Comparison of ENCODE assay signal across 19 cellular contexts in the genomic region with DNA sequence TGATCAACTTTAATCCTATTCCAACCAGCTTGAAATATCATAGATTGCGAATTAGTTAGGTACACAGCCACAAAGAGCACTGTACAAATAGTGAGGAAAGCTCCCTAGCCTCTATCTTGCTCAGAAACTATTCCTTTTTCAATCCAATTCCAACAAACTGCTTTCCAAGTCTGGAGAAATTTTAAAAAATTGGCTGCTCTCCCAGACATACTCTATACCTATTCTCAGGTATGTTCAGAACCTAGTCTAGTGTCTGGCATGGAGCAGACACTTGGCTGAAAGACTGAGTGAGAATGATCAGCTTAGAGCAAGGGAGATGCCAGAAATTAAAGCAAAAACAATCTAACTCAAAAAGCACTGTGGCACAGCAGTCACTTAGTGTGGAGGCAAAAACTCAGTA.
DNase-seq lines count a peak whose midpoint lies in the region; ATAC-seq, FAIRE-seq and TF ChIP-seq lines count a peak whose summit lies in the region.
"Had no signal": no experiment of that assay in that cellular context is flagged by ENCODE, and none has a peak within 500 bp of the region (broad histone marks: within the 10 kb centered on the region; RNA-seq: fewer than 3 reads in every experiment).

No MANE protein-coding gene starts in this region.

- FAIRE-seq in HepG2 (lab: Jason Lieb, UNC), result no peak
- FAIRE-seq: HTR-8/SVneo had no signal

- TF ChIP-seq EP300 in HepG2 (IDR thresholded peaks at IDR 0.05; ENCODE audit: low read depth in 2 of 2, low read length in 2 of 2), result no peak
- no peak for TF ChIP-seq EP300 in HepG2 (CRISPR knock-in tag; IDR thresholded peaks at IDR 0.05; ENCODE audit: borderline replicate concordance)
- TF ChIP-seq EP300 in gastroesophageal sphincter (IDR thresholded peaks at IDR 0.05), result no peak

- no TSS peak for BruUV-seq in HepG2 (replicated peaks; lab: Mats Ljungman, UMichigan)

- no peak for TF ChIP-seq POLR2A in right lobe of liver (IDR thresholded peaks at IDR 0.05)
- no peak for TF ChIP-seq POLR2A in HepG2 (IDR thresholded peaks at IDR 0.05; ENCODE audit: insufficient read depth in 1 of 2, low read depth in 2 of 2, low read length in 2 of 2)
- TF ChIP-seq POLR2A in thyroid gland (IDR thresholded peaks at IDR 0.05), result no peak
- TF ChIP-seq POLR2A in gastroesophageal sphincter (IDR thresholded peaks at IDR 0.05), result no peak

- no peak overlapping the region for H3K4me2 ChIP-seq in HepG2 (ENCODE audit: low read depth, low read length)
- H3K4me2 ChIP-seq: GM23338 had no signal

- TF ChIP-seq RAD21 in HepG2 (CRISPR knock-in tag; IDR thresholded peaks at IDR 0.05), result no peak

- H4K20me1 ChIP-seq in HepG2 (ENCODE audit: insufficient read depth, low read length), result no peaks in the 10 kb centered on the region

- H3K4me3 ChIP-seq in right lobe of liver (no peak overlapping the region), HepG2 (replicated peaks in 1 of 3; ENCODE audit: insufficient read depth in 1 of 3, low read depth in 2 of 3, low read length in 3 of 3) (no peak overlapping the region), thyroid gland (replicated peaks in 1 of 3) (no peak overlapping the region), gastroesophageal sphincter (no peak overlapping the region)
- H3K4me3 ChIP-seq: GM23338 had no signal

- no peaks in the 10 kb centered on the region for H3K9me3 ChIP-seq in right lobe of liver
- H3K9me3 ChIP-seq in HepG2 (ENCODE audit: low read length), result no peaks in the 10 kb centered on the region
- H3K9me3 ChIP-seq in thyroid gland, result no peaks in the 10 kb centered on the region
- H3K9me3 ChIP-seq in gastroesophageal sphincter, result no peaks in the 10 kb centered on the region
- H3K9me3 ChIP-seq: BE2C, Caco-2 had no signal

- H3K4me1 ChIP-seq in right lobe of liver, result peaks cover 0 to 7% (median 3%) of the 10 kb centered on the region in 4 donors
- H3K4me1 ChIP-seq in HepG2 (ENCODE audit: insufficient read depth, low read length), result no peaks in the 10 kb centered on the region
- H3K4me1 ChIP-seq in thyroid gland, result peaks cover 8 to 13% of the 10 kb centered on the region in 2 donors
- H3K4me1 ChIP-seq in gastroesophageal sphincter, result no peaks in the 10 kb centered on the region

- in situ Hi-C loops in HepG2 (cut with HindIII; ENCODE audit: extremely low pct_ligation_motif_present, low pct_unique_long_range_greater_than_20kb), result no loop called here

- H2AFZ ChIP-seq in HepG2 (ENCODE audit: low read length), result no peak overlapping the region
- H2AFZ ChIP-seq: GM23338 had no signal

- 36% methylated on average over 1 of the region's 1 CpG for WGBS in right lobe of liver (ENCODE audit: insufficient coverage, low coverage, low lambda C conversion rate, missing lambda C conversion rate)
- 100% methylated on average over 1 of the region's 1 CpG for WGBS in HepG2 (ENCODE audit: low lambda C conversion rate)
- 30 to 76% methylated on average over 1 of the region's 1 CpG for WGBS in thyroid gland, 2 donors
- 92 to 93% methylated on average over 1 of the region's 1 CpG for WGBS in gastroesophageal sphincter (ENCODE audit: low coverage in 1 of 2), 2 donors

- no peaks in the 10 kb centered on the region for H3K79me2 ChIP-seq in HepG2 (ENCODE audit: insufficient read depth, low read length)

- no peak overlapping the region for H3K27ac ChIP-seq in right lobe of liver
- no peak overlapping the region for H3K27ac ChIP-seq in HepG2 (ENCODE audit: extremely low read length, insufficient read depth, low read length)
- peak overlapping the region in 1 of 3 donors; percentile 13 for H3K27ac ChIP-seq in thyroid gland
- H3K27ac ChIP-seq in gastroesophageal sphincter, result no peak overlapping the region

- POLR2A ChIA-PET in HepG2 (lab: Yijun Ruan, JAX), result no interaction called here

- H3K27me3 ChIP-seq in right lobe of liver (no peaks in the 10 kb centered on the region), HepG2 (ENCODE audit: control insufficient read depth in 1 of 2, insufficient read depth in 2 of 2, low read length in 2 of 2) (no peaks in the 10 kb centered on the region), thyroid gland (no peaks in the 10 kb centered on the region), gastroesophageal sphincter (no peaks in the 10 kb centered on the region)
- H3K27me3 ChIP-seq: BE2C had no signal

- ATAC-seq in right lobe of liver, result peak; percentile 17 to 75 (median 66)
- ATAC-seq in HepG2, result no peak
- ATAC-seq in left lobe of liver, result peak; percentile 92
- no peak for ATAC-seq in gastroesophageal sphincter
- ATAC-seq: GM23338, HCT116 had no signal

- no peak for DNase-seq in right lobe of liver
- no peak for DNase-seq in HepG2 (ENCODE audit: low spot score)
- no peak for DNase-seq in left lobe of liver (ENCODE audit: low spot score)
- peak; percentile 53 to 59 for DNase-seq in thyroid gland
- DNase-seq in activated CD8-positive, alpha-beta memory T cell treated with anti-CD3 and anti-CD28 coated beads, Interleukin-2, amount 50 U/mL, for 4 hours, result no peak
- DNase-seq: ACHN; BE2C; C1 segment of cervical spinal cord; Caco-2; CD4-positive, CD25-positive, alpha-beta regulatory T cell; DMS153; DMS79 treated with DMSO at 0.1 percent for 48 hours; GF-D8; H7; HFFc6 had no signal

- H3K36me3 ChIP-seq in right lobe of liver, result no peaks in the 10 kb centered on the region
- H3K36me3 ChIP-seq in HepG2 (replicated peaks in 1 of 2; ENCODE audit: control insufficient read depth in 1 of 2, insufficient read depth in 2 of 2, low read length in 2 of 2), result no peaks in the 10 kb centered on the region
- H3K36me3 ChIP-seq in thyroid gland, result no peaks in the 10 kb centered on the region
- H3K36me3 ChIP-seq in gastroesophageal sphincter, result no peaks in the 10 kb centered on the region
- H3K36me3 ChIP-seq: BE2C had no signal

- intact Hi-C loops in right lobe of liver (cut with DNase I), result no loop called here
- intact Hi-C loops in HepG2 (cut with micrococcal nuclease; ENCODE audit: unreplicated experiment), result no loop called here
- intact Hi-C loops in thyroid gland (cut with DNase I), result no loop called here

- TF ChIP-seq CTCF in right lobe of liver (IDR thresholded peaks at IDR 0.05) (no peak), HepG2 (CRISPR knock-in tag; IDR thresholded peaks at IDR 0.05) (no peak), thyroid gland (IDR thresholded peaks at IDR 0.05) (no peak), gastroesophageal sphincter (IDR thresholded peaks at IDR 0.05) (no peak)

- CTCF ChIA-PET in HepG2 (lab: Yijun Ruan, JAX; ENCODE audit: low intra/inter-chr PET ratio, low total read pairs), result no interaction called here

- no peak overlapping the region for H3K9ac ChIP-seq in HepG2 (ENCODE audit: insufficient read depth, low read depth, low read length)

TF ChIP-seq in HepG2, 621 proteins besides CTCF, POLR2A, EP300 and RAD21 (continues in another document):
- no peak for TF ChIP-seq MBD4 (IDR thresholded peaks at IDR 0.05; ENCODE audit: borderline replicate concordance, low read length)
- TF ChIP-seq, protein P1, sequence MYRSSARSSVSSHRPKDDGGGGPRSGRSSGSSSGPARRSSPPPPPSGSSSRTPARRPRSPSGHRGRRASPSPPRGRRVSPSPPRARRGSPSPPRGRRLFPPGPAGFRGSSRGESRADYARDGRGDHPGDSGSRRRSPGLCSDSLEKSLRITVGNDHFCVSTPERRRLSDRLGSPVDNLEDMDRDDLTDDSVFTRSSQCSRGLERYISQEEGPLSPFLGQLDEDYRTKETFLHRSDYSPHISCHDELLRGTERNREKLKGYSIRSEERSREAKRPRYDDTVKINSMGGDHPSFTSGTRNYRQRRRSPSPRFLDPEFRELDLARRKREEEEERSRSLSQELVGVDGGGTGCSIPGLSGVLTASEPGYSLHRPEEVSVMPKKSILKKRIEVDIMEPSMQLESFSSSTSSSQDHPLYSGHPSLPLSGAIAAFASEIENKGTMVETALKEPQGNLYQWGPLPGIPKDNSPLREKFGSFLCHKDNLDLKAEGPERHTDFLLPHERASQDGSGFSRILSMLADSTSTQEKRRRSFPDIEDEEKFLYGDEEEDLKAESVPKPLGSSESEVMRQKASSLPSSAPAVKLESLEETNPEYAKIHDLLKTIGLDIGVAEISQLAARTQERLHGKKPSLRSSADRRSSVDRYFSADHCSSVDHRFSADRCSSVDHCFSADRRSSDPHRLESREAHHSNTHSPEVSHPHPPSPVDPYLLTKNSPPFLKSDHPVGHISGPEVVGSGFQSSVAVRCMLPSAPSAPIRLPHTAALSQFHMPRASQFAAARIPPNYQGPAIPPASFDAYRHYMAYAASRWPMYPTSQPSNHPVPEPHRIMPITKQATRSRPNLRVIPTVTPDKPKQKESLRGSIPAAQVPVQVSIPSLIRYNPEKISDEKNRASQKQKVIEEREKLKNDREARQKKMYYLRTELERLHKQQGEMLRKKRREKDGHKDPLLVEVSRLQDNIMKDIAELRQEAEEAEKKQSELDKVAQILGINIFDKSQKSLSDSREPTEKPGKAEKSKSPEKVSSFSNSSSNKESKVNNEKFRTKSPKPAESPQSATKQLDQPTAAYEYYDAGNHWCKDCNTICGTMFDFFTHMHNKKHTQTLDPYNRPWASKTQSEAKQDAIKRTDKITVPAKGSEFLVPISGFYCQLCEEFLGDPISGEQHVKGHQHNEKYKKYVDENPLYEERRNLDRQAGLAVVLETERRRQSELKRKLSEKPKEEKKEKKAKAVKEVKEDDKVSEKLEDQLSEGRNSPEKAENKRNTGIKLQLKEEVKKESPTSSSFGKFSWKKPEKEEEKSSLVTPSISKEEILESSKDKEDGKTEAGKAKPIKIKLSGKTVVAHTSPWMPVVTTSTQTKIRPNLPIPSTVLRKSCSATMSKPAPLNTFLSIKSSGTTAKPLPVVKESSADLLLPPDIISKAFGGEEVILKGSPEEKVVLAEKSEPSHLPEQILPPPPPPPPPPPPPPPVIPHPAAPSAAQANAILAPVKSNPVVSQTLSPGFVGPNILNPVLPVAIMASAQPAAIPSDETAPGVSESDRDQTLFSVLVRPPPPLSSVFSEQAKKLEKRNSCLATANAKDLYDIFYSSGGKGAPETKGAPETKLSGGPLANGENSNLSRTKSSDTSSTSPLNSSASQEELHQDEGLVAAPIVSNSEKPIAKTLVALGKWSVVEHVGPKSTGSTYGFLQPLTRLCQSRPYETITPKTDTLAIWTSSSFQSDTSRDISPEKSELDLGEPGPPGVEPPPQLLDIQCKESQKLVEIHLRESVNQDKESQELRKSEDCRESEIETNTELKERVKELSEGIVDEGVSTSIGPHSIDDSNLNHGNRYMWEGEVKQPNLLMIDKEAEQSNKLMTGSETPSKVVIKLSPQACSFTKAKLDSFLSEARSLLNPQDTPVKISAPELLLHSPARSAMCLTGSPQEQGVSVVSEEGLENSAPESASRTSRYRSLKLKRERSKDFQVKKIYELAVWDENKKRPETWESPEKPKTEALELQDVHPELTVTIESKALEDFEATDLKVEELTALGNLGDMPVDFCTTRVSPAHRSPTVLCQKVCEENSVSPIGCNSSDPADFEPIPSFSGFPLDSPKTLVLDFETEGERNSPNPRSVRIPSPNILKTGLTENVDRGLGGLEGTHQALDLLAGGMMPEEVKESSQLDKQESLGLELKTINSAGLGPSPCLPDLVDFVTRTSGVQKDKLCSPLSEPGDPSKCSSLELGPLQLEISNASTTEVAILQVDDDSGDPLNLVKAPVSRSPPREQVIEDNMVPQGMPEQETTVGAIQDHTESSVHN (CRISPR knock-in tag; IDR thresholded peaks at IDR 0.05), result no peak
- TF ChIP-seq NCOA2 (CRISPR knock-in tag; IDR thresholded peaks at IDR 0.05), result no peak
- TF ChIP-seq RARG (CRISPR knock-in tag; IDR thresholded peaks at IDR 0.05; ENCODE audit: low read depth), result no peak
- no peak for TF ChIP-seq SMYD3 (CRISPR knock-in tag; IDR thresholded peaks at IDR 0.05)

Comparison
In these comparisons a context has a peak if more than half of its experiments do, and no peak if none do; other contexts are left out.
1. ATAC-seq: peak in right lobe of liver (4 of 4) and left lobe of liver (single experiment); none in HepG2 (single experiment) and gastroesophageal sphincter (single experiment).
2. DNase-seq: peak in thyroid gland (2 of 2); none in right lobe of liver (0 of 3), HepG2 (single experiment), left lobe of liver (single experiment) and activated CD8-positive, alpha-beta memory T cell treated with anti-CD3 and anti-CD28 coated beads, Interleukin-2, amount 50 U/mL, for 4 hours (single experiment).